ENCODE assay signal across 26 cellular contexts in genomic region chr1:224393331-224393730, GRCh38. TPM values are rescaled to one million over a fixed set of nuclear protein-coding genes. Genes with fewer than 3 reads are reported as not detected.
DNase-seq lines count a peak whose midpoint lies in the region; ATAC-seq, FAIRE-seq and TF ChIP-seq lines count a peak whose summit lies in the region.
"Had no signal": no experiment of that assay in that cellular context is flagged by ENCODE, and none has a peak within 500 bp of the region (broad histone marks: within the 10 kb centered on the region; RNA-seq: fewer than 3 reads in every experiment).

No MANE protein-coding gene starts in this region.

- H3K4me3 Mint-ChIP-seq in activated naive CD4-positive, alpha-beta T cell treated with anti-CD3 and anti-CD28 coated beads, Interleukin-2, amount 50 U/mL, for 24 hours: no peak overlapping the region
- H3K4me3 Mint-ChIP-seq in activated naive CD4-positive, alpha-beta T cell treated with anti-CD3 and anti-CD28 coated beads for 36 hours: no peak overlapping the region
- H3K4me3 Mint-ChIP-seq in activated T-helper 1 cell treated with anti-CD3 and anti-CD28 coated beads, Interleukin-12 subunit alpha, Interleukin-12 subunit beta, Interleukin-2, Interleukin-4 antibody, amounts not matched to agents 30 ng/mL and 10 ng/mL and 1 ng/mL, durations not matched to agents 14 hours and 24 hours and 36 hours: no peak overlapping the region
- H3K4me3 Mint-ChIP-seq in immature natural killer cell: no peak overlapping the region
- H3K4me3 Mint-ChIP-seq: CD4-positive, alpha-beta T cell had no signal

- FAIRE-seq in D721Med (lab: Jason Lieb, UNC): peak; percentile 21
- FAIRE-seq: A204.1, GM12878, RCC 7860 had no signal

- no peaks in the 10 kb centered on the region for H3K9me3 Mint-ChIP-seq in activated naive CD4-positive, alpha-beta T cell treated with anti-CD3 and anti-CD28 coated beads, Interleukin-2, amount 50 U/mL, for 24 hours
- H3K9me3 Mint-ChIP-seq in activated naive CD4-positive, alpha-beta T cell treated with anti-CD3 and anti-CD28 coated beads for 36 hours: no peaks in the 10 kb centered on the region
- no peaks in the 10 kb centered on the region for H3K9me3 Mint-ChIP-seq in activated T-helper 1 cell treated with anti-CD3 and anti-CD28 coated beads, Interleukin-12 subunit alpha, Interleukin-12 subunit beta, Interleukin-2, Interleukin-4 antibody, amounts not matched to agents 30 ng/mL and 10 ng/mL and 1 ng/mL, durations not matched to agents 14 hours and 24 hours and 36 hours
- no peaks in the 10 kb centered on the region for H3K9me3 Mint-ChIP-seq in immature natural killer cell
- H3K9me3 Mint-ChIP-seq: CD4-positive, alpha-beta T cell had no signal

- intact Hi-C loops in activated naive CD4-positive, alpha-beta T cell treated with anti-CD3 and anti-CD28 coated beads for 36 hours (cut with micrococcal nuclease): no loop called here
- intact Hi-C loops in activated T-helper 1 cell treated with anti-CD3 and anti-CD28 coated beads, Interleukin-12 subunit alpha, Interleukin-12 subunit beta, Interleukin-2, Interleukin-4 antibody, amounts not matched to agents 30 ng/mL and 10 ng/mL and 1 ng/mL, durations not matched to agents 14 hours and 24 hours and 36 hours (cut with micrococcal nuclease): no loop called here

- no peaks in the 10 kb centered on the region for H3K27me3 Mint-ChIP-seq in activated naive CD4-positive, alpha-beta T cell treated with anti-CD3 and anti-CD28 coated beads, Interleukin-2, amount 50 U/mL, for 24 hours
- no peaks in the 10 kb centered on the region for H3K27me3 Mint-ChIP-seq in activated naive CD4-positive, alpha-beta T cell treated with anti-CD3 and anti-CD28 coated beads for 36 hours (ENCODE audit: low read depth)
- H3K27me3 Mint-ChIP-seq in activated T-helper 1 cell treated with anti-CD3 and anti-CD28 coated beads, Interleukin-12 subunit alpha, Interleukin-12 subunit beta, Interleukin-2, Interleukin-4 antibody, amounts not matched to agents 30 ng/mL and 10 ng/mL and 1 ng/mL, durations not matched to agents 14 hours and 24 hours and 36 hours (ENCODE audit: insufficient read depth): no peaks in the 10 kb centered on the region
- no peaks in the 10 kb centered on the region for H3K27me3 Mint-ChIP-seq in immature natural killer cell (ENCODE audit: low read depth in 3 of 3)
- H3K27me3 Mint-ChIP-seq: CD4-positive, alpha-beta T cell had no signal

- H3K4me1 Mint-ChIP-seq in activated naive CD4-positive, alpha-beta T cell treated with anti-CD3 and anti-CD28 coated beads, Interleukin-2, amount 50 U/mL, for 24 hours: peaks cover 26% of the 10 kb centered on the region
- H3K4me1 Mint-ChIP-seq in activated naive CD4-positive, alpha-beta T cell treated with anti-CD3 and anti-CD28 coated beads for 36 hours (ENCODE audit: low read depth): peaks cover 21% of the 10 kb centered on the region
- H3K4me1 Mint-ChIP-seq in activated T-helper 1 cell treated with anti-CD3 and anti-CD28 coated beads, Interleukin-12 subunit alpha, Interleukin-12 subunit beta, Interleukin-2, Interleukin-4 antibody, amounts not matched to agents 30 ng/mL and 10 ng/mL and 1 ng/mL, durations not matched to agents 14 hours and 24 hours and 36 hours (ENCODE audit: low read depth): peaks cover 19% of the 10 kb centered on the region
- H3K4me1 Mint-ChIP-seq in immature natural killer cell: peaks cover 7 to 35% of the 10 kb centered on the region in 2 donors

- CTCF ChIA-PET in activated naive CD4-positive, alpha-beta T cell treated with anti-CD3 and anti-CD28 coated beads for 36 hours (lab: Charles Lee): no interaction called here

- no peak for ATAC-seq in HG02759 (IDR thresholded peaks at IDR 0.05; ENCODE audit: unreplicated experiment)
- ATAC-seq: GM12878, SK-N-SH treated with all-trans-retinoic acid at 6 μM for 48 hours had no signal

- peak overlapping the region; percentile 32 for H3K27ac Mint-ChIP-seq in activated naive CD4-positive, alpha-beta T cell treated with anti-CD3 and anti-CD28 coated beads, Interleukin-2, amount 50 U/mL, for 24 hours
- no peak overlapping the region for H3K27ac Mint-ChIP-seq in activated naive CD4-positive, alpha-beta T cell treated with anti-CD3 and anti-CD28 coated beads for 36 hours
- peak overlapping the region; percentile 31 for H3K27ac Mint-ChIP-seq in activated T-helper 1 cell treated with anti-CD3 and anti-CD28 coated beads, Interleukin-12 subunit alpha, Interleukin-12 subunit beta, Interleukin-2, Interleukin-4 antibody, amounts not matched to agents 30 ng/mL and 10 ng/mL and 1 ng/mL, durations not matched to agents 14 hours and 24 hours and 36 hours
- peak overlapping the region in 4 of 6 donors; percentile 30 to 64 (median 58) for H3K27ac Mint-ChIP-seq in immature natural killer cell

- DNase-seq in activated naive CD4-positive, alpha-beta T cell treated with anti-CD3 and anti-CD28 coated beads for 36 hours: no peak
- DNase-seq in D721Med (ENCODE audit: insufficient read length, low spot score) (no peak), immature natural killer cell (no peak), RPMI8226 (no peak), SIG-M5 treated with dmso at 0.1 percent for 504 hours (lab: John Stamatoyannopoulos, UW; ENCODE audit: unreplicated experiment) (no peak)
- no peak for DNase-seq in activated T-helper 1 cell treated with anti-CD3 and anti-CD28 coated beads, Interleukin-12 subunit alpha, Interleukin-12 subunit beta, Interleukin-2, Interleukin-4 antibody, amounts not matched to agents 30 ng/mL and 10 ng/mL and 1 ng/mL, durations not matched to agents 14 hours and 24 hours and 36 hours (ENCODE audit: low spot score)
- DNase-seq: AML-193; CD4-positive, alpha-beta T cell; COR-L47; GDM1; GOT3; Karpas-422; NCI-H1092; NCI-H1417 treated with DMSO at 0.1 percent for 48 hours; NCI-H1694 treated with DMSO at 0.1 percent for 48 hours; NCI-H2081; NCI-H226; NCI-H510A; NCI-H69; SJCRH30 had no signal

- no peak for TF ChIP-seq CTCF in D721Med (IDR thresholded peaks at IDR 0.05; ENCODE audit: insufficient read depth, missing control alignments)

- H3K36me3 Mint-ChIP-seq in activated naive CD4-positive, alpha-beta T cell treated with anti-CD3 and anti-CD28 coated beads, Interleukin-2, amount 50 U/mL, for 24 hours: peaks cover 27% of the 10 kb centered on the region
- H3K36me3 Mint-ChIP-seq in activated naive CD4-positive, alpha-beta T cell treated with anti-CD3 and anti-CD28 coated beads for 36 hours (ENCODE audit: low read depth): peaks cover 58% of the 10 kb centered on the region
- H3K36me3 Mint-ChIP-seq in activated T-helper 1 cell treated with anti-CD3 and anti-CD28 coated beads, Interleukin-12 subunit alpha, Interleukin-12 subunit beta, Interleukin-2, Interleukin-4 antibody, amounts not matched to agents 30 ng/mL and 10 ng/mL and 1 ng/mL, durations not matched to agents 14 hours and 24 hours and 36 hours (ENCODE audit: low read depth): peaks cover 60% of the 10 kb centered on the region
- H3K36me3 Mint-ChIP-seq in immature natural killer cell: peaks cover 47 to 67% (median 51%) of the 10 kb centered on the region in 3 donors

RNA-seq across cellular contexts. Expression of gene CNIH4, which starts 36.7 kb away (rescaled TPM):
- total RNA-seq in activated naive CD4-positive, alpha-beta T cell treated with anti-CD3 and anti-CD28 coated beads for 36 hours: 10 to 100 TPM; 34.7 to 35.1 TPM
- 80.7 and 82.3 TPM in 2 replicates for total RNA-seq in activated T-helper 1 cell treated with anti-CD3 and anti-CD28 coated beads, Interleukin-12 subunit alpha, Interleukin-12 subunit beta, Interleukin-2, Interleukin-4 antibody, amounts not matched to agents 30 ng/mL and 10 ng/mL and 1 ng/mL, durations not matched to agents 14 hours and 24 hours and 36 hours
- 10 to 100 TPM; 36.4 to 51.2 (median 49.1) TPM for polyA plus RNA-seq in immature natural killer cell

RNA-seq across cellular contexts. Expression of gene WDR26, which starts 41.3 kb away (rescaled TPM):
- total RNA-seq in activated naive CD4-positive, alpha-beta T cell treated with anti-CD3 and anti-CD28 coated beads for 36 hours: 10 to 100 TPM; 44.3 to 45.4 TPM
- total RNA-seq in activated T-helper 1 cell treated with anti-CD3 and anti-CD28 coated beads, Interleukin-12 subunit alpha, Interleukin-12 subunit beta, Interleukin-2, Interleukin-4 antibody, amounts not matched to agents 30 ng/mL and 10 ng/mL and 1 ng/mL, durations not matched to agents 14 hours and 24 hours and 36 hours: 91.6 and 95.8 TPM in 2 replicates
- polyA plus RNA-seq in immature natural killer cell: 1 to 10 TPM in 2 of 3 donors, under 1 TPM in 1; 0.36 to 6.5 (median 3.6) TPM
